16 cellular contexts compared by ENCODE assay signal in the genomic region with DNA sequence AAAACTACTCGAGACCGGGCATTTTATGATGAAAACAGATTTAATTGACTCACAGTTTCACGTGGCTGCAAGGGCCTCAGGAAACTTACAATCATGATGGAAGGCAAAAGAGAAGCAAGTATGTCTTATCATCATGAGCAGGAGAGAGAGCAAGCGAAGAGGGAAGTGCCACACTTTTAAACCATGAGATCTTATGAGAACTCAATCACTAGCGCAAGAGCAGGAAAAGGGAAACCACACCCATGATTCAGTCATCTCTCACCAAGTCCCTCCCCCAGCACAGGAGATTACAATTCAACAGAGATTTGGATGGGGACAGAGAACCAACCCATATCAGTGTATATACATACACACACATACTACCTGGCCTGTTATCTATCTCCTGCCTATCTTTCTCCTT.
"Had no signal": no experiment of that assay in that cellular context is flagged by ENCODE, and none has a peak within 500 bp of the region (broad histone marks: within the 10 kb centered on the region; RNA-seq: fewer than 3 reads in every experiment).

No MANE protein-coding gene starts in this region.

- H2AFZ ChIP-seq: hepatocyte, parathyroid adenoma had no signal

- H3K4me2 ChIP-seq: hepatocyte had no signal

- H3K36me3 ChIP-seq: ascending aorta, neutrophil, stomach, upper lobe of left lung had no signal

- H3K79me2 ChIP-seq: hepatocyte, parathyroid adenoma had no signal

- H3K4me1 ChIP-seq: ascending aorta, breast epithelium, parathyroid adenoma, stomach, testis, upper lobe of left lung had no signal

- H3K27me3 ChIP-seq: ascending aorta, breast epithelium, hepatocyte, neutrophil, stomach, testis, upper lobe of left lung had no signal

- DNase-seq: activated CD4-positive, alpha-beta T cell treated with anti-CD3 and anti-CD28 coated beads, Interleukin-2, amount 50 U/mL, for 1 hour; activated CD8-positive, alpha-beta memory T cell treated with anti-CD3 and anti-CD28 coated beads for 24 hours; dermis blood vessel endothelial cell; effector memory CD8-positive, alpha-beta T cell; erythroblast; naive B cell; stimulated activated CD4-positive, alpha-beta T cell treated with anti-CD3 and anti-CD28 coated beads, Interleukin-2, amount 100 ng/mL, for 24 hours; stomach; testis; upper lobe of left lung had no signal

- ATAC-seq: effector memory CD8-positive, alpha-beta T cell; left lobe of liver had no signal

- H3K9ac ChIP-seq: parathyroid adenoma had no signal

- H3K4me3 ChIP-seq: ascending aorta, breast epithelium, hepatocyte, stomach, testis, upper lobe of left lung had no signal

- H3K9me3 ChIP-seq: ascending aorta, breast epithelium, neutrophil, stomach, testis, upper lobe of left lung had no signal

- H3K27ac ChIP-seq: ascending aorta, breast epithelium, hepatocyte, neutrophil, parathyroid adenoma, stomach, testis, upper lobe of left lung had no signal
